ENCODE assay signal across 16 cellular contexts in genomic region chr7:87505557-87506242, GRCh38. TPM values are rescaled to one million over a fixed set of nuclear protein-coding genes. Genes with fewer than 3 reads are reported as not detected.
DNase-seq lines count a peak whose midpoint lies in the region; ATAC-seq and TF ChIP-seq lines count a peak whose summit lies in the region.
"Had no signal": no experiment of that assay in that cellular context is flagged by ENCODE, and none has a peak within 500 bp of the region (broad histone marks: within the 10 kb centered on the region; RNA-seq: fewer than 3 reads in every experiment).

No MANE protein-coding gene starts in this region.

- H3K27me3 ChIP-seq in GM23248 (replicated peaks; ENCODE audit: insufficient read depth) (no peaks in the 10 kb centered on the region), MM.1S (replicated peaks; ENCODE audit: insufficient read depth, low read length) (no peaks in the 10 kb centered on the region)

- H3K27ac ChIP-seq in GM23248 (no peak overlapping the region), MM.1S (ENCODE audit: low read length) (peak overlapping the region; percentile 3; the same call in 1 of the 2 replicates)
- H3K27ac ChIP-seq: VCaP had no signal

- DNase-seq in NOMO-1 treated with DMSO at 0.1 percent for 48 hours (lab: John Stamatoyannopoulos, UW; ENCODE audit: unreplicated experiment) (peak; percentile 24), NOMO-1 (lab: John Stamatoyannopoulos, UW; ENCODE audit: unreplicated experiment in 2 of 2) (no peak), GM23248 (no peak), MM.1S (peak; percentile 59), mucosa of descending colon (no peak), hippocampal formation (lab: John Stamatoyannopoulos, UW) (no peak)
- DNase-seq in natural killer cell treated with Interleukin-12 subunit alpha and Interleukin-12 subunit beta and Interleukin-15 and Interleukin-18, amount 100 ng/mL, for 72 hours (ENCODE audit: low spot score), result no peak
- DNase-seq: activated gamma-delta T cell treated with Interleukin-2 at 50 U/mL for 16 hours; effector CD8-positive, alpha-beta T cell; kidney; nucleus accumbens; right cardiac atrium; stimulated activated naive CD8-positive, alpha-beta T cell treated with anti-CD3 and anti-CD28 coated beads, Interleukin-15, amount 100 ng/mL, for 72 hours had no signal

- H2AFZ ChIP-seq in GM23248 (peak overlapping the region; percentile 34), MM.1S (ENCODE audit: low read length) (peak overlapping the region; percentile 46)

- in situ Hi-C loops in GM23248 (cut with MboI), result loop anchor here (25.0 kb wide), 1 partner anchor 607 kb away; no protein-coding TSS in a partner anchor

- no peak overlapping the region for H3K9ac ChIP-seq in GM23248
- peak overlapping the region; percentile 16; the same call in 1 of the 2 replicates for H3K9ac ChIP-seq in MM.1S (ENCODE audit: low read length)

- TF ChIP-seq CTCF in MM.1S (IDR thresholded peaks at IDR 0.05; ENCODE audit: low read length) (no peak), mucosa of descending colon (IDR thresholded peaks at IDR 0.05) (no peak)

- H3K4me3 Mint-ChIP-seq in natural killer cell treated with Interleukin-12 subunit alpha and Interleukin-12 subunit beta and Interleukin-15 and Interleukin-18, amount 100 ng/mL, for 72 hours, result no peak overlapping the region
- H3K4me3 Mint-ChIP-seq: central memory CD8-positive, alpha-beta T cell; stimulated activated naive CD8-positive, alpha-beta T cell treated with anti-CD3 and anti-CD28 coated beads, Interleukin-15, amount 100 ng/mL, for 72 hours had no signal

- H3K79me2 ChIP-seq in GM23248 (ENCODE audit: insufficient read depth) (no peaks in the 10 kb centered on the region), MM.1S (ENCODE audit: low read length) (no peaks in the 10 kb centered on the region)

- H3K36me3 ChIP-seq in GM23248 (ENCODE audit: low read depth) (no peaks in the 10 kb centered on the region), MM.1S (replicated peaks; ENCODE audit: insufficient read depth, low read length) (no peaks in the 10 kb centered on the region), mucosa of descending colon (ENCODE audit: low read depth) (no peaks in the 10 kb centered on the region)

- ATAC-seq in natural killer cell treated with Interleukin-12 subunit alpha and Interleukin-12 subunit beta and Interleukin-15 and Interleukin-18, amount 100 ng/mL, for 72 hours, result no peak
- ATAC-seq in HG02623 (IDR thresholded peaks at IDR 0.05; ENCODE audit: unreplicated experiment) (no peak), mucosa of descending colon (no peak)
- ATAC-seq: stimulated activated naive CD8-positive, alpha-beta T cell treated with anti-CD3 and anti-CD28 coated beads, Interleukin-15, amount 100 ng/mL, for 72 hours had no signal

- H3K9me3 ChIP-seq in GM23248 (ENCODE audit: low read depth), result no peaks in the 10 kb centered on the region
- no peaks in the 10 kb centered on the region for H3K9me3 ChIP-seq in MM.1S (replicated peaks; ENCODE audit: insufficient read depth, low read length)
- H3K9me3 ChIP-seq in mucosa of descending colon, result no peaks in the 10 kb centered on the region

- peak overlapping the region; percentile 44 to 68 for H3K27ac Mint-ChIP-seq in natural killer cell treated with Interleukin-12 subunit alpha and Interleukin-12 subunit beta and Interleukin-15 and Interleukin-18, amount 100 ng/mL, for 72 hours

- intact Hi-C loops in mucosa of descending colon (cut with DNase I, micrococcal nuclease), result loop anchor here in 1 of 2 donors (10.0 kb wide), 1 partner anchor 379 kb away; no protein-coding TSS in a partner anchor

- H3K9me2 ChIP-seq in GM23248 (ENCODE audit: insufficient read depth), result no peaks in the 10 kb centered on the region
- H3K9me2 ChIP-seq in MM.1S (replicated peaks; ENCODE audit: insufficient read depth, low read length), result no peaks in the 10 kb centered on the region

- WGBS in GM23248 (ENCODE audit: low coverage in 1 of 2, low lambda C conversion rate in 2 of 2, missing lambda C conversion rate in 2 of 2), 2 experiments, result 57 to 61% methylated on average over 5 of the region's 5 CpGs

- no peaks in the 10 kb centered on the region for H3F3A ChIP-seq in GM23248 (ENCODE audit: insufficient read depth)
- no peaks in the 10 kb centered on the region for H3F3A ChIP-seq in MM.1S (ENCODE audit: insufficient read depth, low read length)

- no peaks in the 10 kb centered on the region for H3K27me3 Mint-ChIP-seq in natural killer cell treated with Interleukin-12 subunit alpha and Interleukin-12 subunit beta and Interleukin-15 and Interleukin-18, amount 100 ng/mL, for 72 hours
- H3K27me3 Mint-ChIP-seq: stimulated activated naive CD8-positive, alpha-beta T cell treated with anti-CD3 and anti-CD28 coated beads, Interleukin-15, amount 100 ng/mL, for 72 hours had no signal

- H3K4me3 ChIP-seq in GM23248 (no peak overlapping the region), MM.1S (ENCODE audit: low read length) (peak overlapping the region; percentile 33; the same call in 1 of the 2 replicates), mucosa of descending colon (no peak overlapping the region)

- no peak overlapping the region for H3K4me2 ChIP-seq in GM23248 (ENCODE audit: unreplicated experiment)
- peak overlapping the region; percentile 64 for H3K4me2 ChIP-seq in MM.1S (ENCODE audit: low read depth, low read length)

- H3K9me3 Mint-ChIP-seq in natural killer cell treated with Interleukin-12 subunit alpha and Interleukin-12 subunit beta and Interleukin-15 and Interleukin-18, amount 100 ng/mL, for 72 hours, result no peaks in the 10 kb centered on the region
- H3K9me3 Mint-ChIP-seq: central memory CD8-positive, alpha-beta T cell; stimulated activated naive CD8-positive, alpha-beta T cell treated with anti-CD3 and anti-CD28 coated beads, Interleukin-15, amount 100 ng/mL, for 72 hours had no signal

- H3K4me1 ChIP-seq in GM23248 (ENCODE audit: insufficient read depth) (no peaks in the 10 kb centered on the region), MM.1S (ENCODE audit: low read length) (peaks cover 5% of the 10 kb centered on the region; the same call in 1 of the 2 replicates), mucosa of descending colon (ENCODE audit: low read depth) (no peaks in the 10 kb centered on the region)

- H4K20me1 ChIP-seq in GM23248 (ENCODE audit: insufficient read depth) (no peaks in the 10 kb centered on the region), MM.1S (ENCODE audit: insufficient read depth, low read length) (no peaks in the 10 kb centered on the region)

- peaks cover 6 to 18% of the 10 kb centered on the region in 2 donors for H3K4me1 Mint-ChIP-seq in natural killer cell treated with Interleukin-12 subunit alpha and Interleukin-12 subunit beta and Interleukin-15 and Interleukin-18, amount 100 ng/mL, for 72 hours (ENCODE audit: low read depth in 2 of 2)
- H3K4me1 Mint-ChIP-seq: central memory CD8-positive, alpha-beta T cell; stimulated activated naive CD8-positive, alpha-beta T cell treated with anti-CD3 and anti-CD28 coated beads, Interleukin-15, amount 100 ng/mL, for 72 hours had no signal

- peaks cover 10% of the 10 kb centered on the region for H3K36me3 Mint-ChIP-seq in natural killer cell treated with Interleukin-12 subunit alpha and Interleukin-12 subunit beta and Interleukin-15 and Interleukin-18, amount 100 ng/mL, for 72 hours

RNA-seq across cellular contexts. Expression of gene ABCB4, which starts 30.2 kb away (rescaled TPM):
- total RNA-seq in GM23248 (2014; rRNA removed; shearing (Covaris generic)), result 0.43 and 0.51 TPM in 2 replicates
- polyA plus RNA-seq in GM23248 (2016; fragmentation: Nextera tagmentation; extraction: Ambion mirVana), result 0.73 and 0.77 TPM in 2 replicates
- under 1 TPM; 0.20 to 0.69 TPM for total RNA-seq in natural killer cell treated with Interleukin-12 subunit alpha and Interleukin-12 subunit beta and Interleukin-15 and Interleukin-18, amount 100 ng/mL, for 72 hours
- 1 to 10 TPM in 2 of 3 donors, under 1 TPM in 1; 0.65 to 1.4 (median 1.2) TPM for total RNA-seq in mucosa of descending colon

Comparison
In these comparisons a context has a peak if more than half of its experiments do, and no peak if none do; other contexts are left out.
1. DNase-seq: peak in NOMO-1 treated with DMSO at 0.1 percent for 48 hours (single experiment) and MM.1S (single experiment); none in NOMO-1 (0 of 2), GM23248 (single experiment), natural killer cell treated with Interleukin-12 subunit alpha and Interleukin-12 subunit beta and Interleukin-15 and Interleukin-18, amount 100 ng/mL, for 72 hours (single experiment), mucosa of descending colon (0 of 3) and hippocampal formation (0 of 2).